8 cellular contexts compared by ENCODE assay signal in the genomic region with DNA sequence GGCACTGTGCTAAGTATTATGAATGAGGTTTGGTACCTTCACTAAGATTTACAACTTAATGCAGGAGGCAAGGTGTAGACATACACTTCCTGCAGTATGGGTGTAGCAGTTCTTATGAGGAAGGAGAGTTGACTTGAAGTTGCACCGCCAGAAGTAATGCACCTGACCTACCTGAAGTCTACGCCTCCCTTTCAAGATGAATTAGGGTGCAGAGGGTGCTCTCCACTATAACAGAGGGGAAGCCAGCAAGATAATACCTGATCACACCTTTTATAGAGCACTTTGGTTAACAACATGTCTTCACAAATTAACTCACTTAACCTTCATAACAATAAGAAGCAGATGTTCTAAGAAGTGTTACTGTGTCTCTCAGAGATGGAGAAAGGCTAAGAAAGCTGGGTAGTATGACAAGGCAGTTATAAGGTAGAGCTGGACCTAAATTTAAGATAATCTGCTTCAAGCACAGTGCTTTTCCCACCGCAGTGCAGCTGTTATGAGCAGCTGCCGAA. TPM values are rescaled to one million over a fixed set of nuclear protein-coding genes. Genes with fewer than 3 reads are reported as not detected.
DNase-seq lines count a peak whose midpoint lies in the region; ATAC-seq and TF ChIP-seq lines count a peak whose summit lies in the region.

No MANE protein-coding gene starts in this region.

- peak overlapping the region; percentile 98 for H3K4me3 Mint-ChIP-seq in mesothelial cell of epicardium

- H3K27ac ChIP-seq in 22Rv1 (peak overlapping the region; percentile 76), brain microvascular endothelial cell (peak overlapping the region; percentile 81)

- peaks cover 27% of the 10 kb centered on the region for H3K4me1 Mint-ChIP-seq in mesothelial cell of epicardium

- TF ChIP-seq CTCF in 22Rv1 (IDR thresholded peaks at IDR 0.05) (no peak), HFF-Myc (IDR thresholded peaks at IDR 0.05; ENCODE audit: low read depth, low read length, missing control alignments) (no peak), brain microvascular endothelial cell (IDR thresholded peaks at IDR 0.05; ENCODE audit: low read depth, low read length, missing control alignments) (no peak), mesothelial cell of epicardium (IDR thresholded peaks at IDR 0.05; ENCODE audit: unreplicated experiment) (no peak)

- peaks cover 14% of the 10 kb centered on the region for H3K27me3 Mint-ChIP-seq in mesothelial cell of epicardium (ENCODE audit: low read depth)

- H3K4me3 ChIP-seq in HFF-Myc (replicated peaks; ENCODE audit: low read depth, low read length) (peak overlapping the region; percentile 74), brain microvascular endothelial cell (ENCODE audit: low read depth, low read length) (peak overlapping the region; percentile 96)

- no peaks in the 10 kb centered on the region for H3K36me3 ChIP-seq in brain microvascular endothelial cell (replicated peaks)

- DNase-seq in HFF-Myc (ENCODE audit: extremely low read depth, low read depth), result no peak
- DNase-seq in brain microvascular endothelial cell, result no peak
- DNase-seq in mesothelial cell of epicardium (ENCODE audit: low spot score in 2 of 2, unreplicated experiment in 2 of 2), result no peak
- no peak for DNase-seq in NCI-H2081 (lab: John Stamatoyannopoulos, UW)
- DNase-seq in NCI-H2081 treated with DMSO at 0.1 percent for 48 hours (lab: John Stamatoyannopoulos, UW), result no peak
- DNase-seq in T-helper 9 cell, result no peak

- peaks cover 4% of the 10 kb centered on the region for H3K9me3 Mint-ChIP-seq in mesothelial cell of epicardium

- no peaks in the 10 kb centered on the region for H3K36me3 Mint-ChIP-seq in mesothelial cell of epicardium

- ATAC-seq in GM19463 (IDR thresholded peaks at IDR 0.05; ENCODE audit: unreplicated experiment), result no peak

- in situ Hi-C loops in brain microvascular endothelial cell (cut with HindIII; ENCODE audit: low pct_ligation_motif_present, low sequenced_read_pairs), result no loop called here

- H3K27me3 ChIP-seq in brain microvascular endothelial cell (replicated peaks), result no peaks in the 10 kb centered on the region

- H3K27ac Mint-ChIP-seq in mesothelial cell of epicardium, result peak overlapping the region; percentile 99

RNA-seq across cellular contexts. Expression of gene RAB18, which starts 0.6 kb away (rescaled TPM):
- 88.4 to 93.7 TPM (median 91.9 TPM) in 3 replicates for total RNA-seq in mesothelial cell of epicardium
